8 cellular contexts compared by ENCODE assay signal in genomic region chr19:3184847-3185481, GRCh38. TPM values are rescaled to one million over a fixed set of nuclear protein-coding genes. Genes with fewer than 3 reads are reported as not detected.
DNase-seq lines count a peak whose midpoint lies in the region; ATAC-seq and TF ChIP-seq lines count a peak whose summit lies in the region.

No MANE protein-coding gene starts in this region.

- H3K27me3 ChIP-seq in right cardiac atrium (ENCODE audit: control insufficient read depth, insufficient read depth) (no peaks in the 10 kb centered on the region), gastrocnemius medialis (no peaks in the 10 kb centered on the region)

- no peak for TF ChIP-seq POLR2A in gastrocnemius medialis (IDR thresholded peaks at IDR 0.05)

- DNase-seq in AG09309 (ENCODE audit: low read depth) (peak; percentile 8), RPMI8226 (peak; percentile 74), right cardiac atrium (peak; percentile 77 to 92 (median 85)), gastrocnemius medialis (peak; percentile 63 to 72), occipital lobe (lab: John Stamatoyannopoulos, UW) (no peak)
- peak; percentile 69 for DNase-seq in activated naive CD8-positive, alpha-beta T cell treated with anti-CD3 and anti-CD28 coated beads, Interleukin-2, amount 50 U/mL, for 24 hours

- H3K27ac Mint-ChIP-seq in activated naive CD8-positive, alpha-beta T cell treated with anti-CD3 and anti-CD28 coated beads, Interleukin-2, amount 50 U/mL, for 24 hours = peak overlapping the region; percentile 99

- intact Hi-C loops in right cardiac atrium (cut with DNase I) = no loop called here
- intact Hi-C loops in gastrocnemius medialis (cut with DNase I; ENCODE audit: low total_unique reads) = loop anchor here (1.0 to 10.0 kb wide), 2 partner anchors 150 to 880 kb away; partner anchors contain the start of gene ZBTB7A

- no peaks in the 10 kb centered on the region for H3K36me3 ChIP-seq in gastrocnemius medialis

- H3K27ac ChIP-seq in right cardiac atrium (ENCODE audit: low read length) = no peak overlapping the region
- H3K27ac ChIP-seq in gastrocnemius medialis = peak overlapping the region; percentile 81 to 91 (median 88)

- H3K4me1 ChIP-seq in right cardiac atrium (ENCODE audit: control insufficient read depth, insufficient read depth, low read length) = peaks cover 6% of the 10 kb centered on the region
- peaks cover 4 to 16% of the 10 kb centered on the region in 2 donors for H3K4me1 ChIP-seq in gastrocnemius medialis

- in situ Hi-C loops in gastrocnemius medialis (cut with MboI; ENCODE audit: low sequenced_read_pairs in 4 of 4) = no loop called here

- H3K9me3 ChIP-seq in right cardiac atrium (ENCODE audit: control insufficient read depth, low read length) (no peaks in the 10 kb centered on the region), gastrocnemius medialis (no peaks in the 10 kb centered on the region)

- peak overlapping the region; percentile 61 for H3K4me3 ChIP-seq in AG09309 (ENCODE audit: control insufficient read depth, low read depth, low read length)
- peak overlapping the region; percentile 90 for H3K4me3 ChIP-seq in right cardiac atrium (ENCODE audit: low read length)
- peak overlapping the region; percentile 56 to 81 (median 76) for H3K4me3 ChIP-seq in gastrocnemius medialis

- ATAC-seq in GM19035 (IDR thresholded peaks at IDR 0.05; ENCODE audit: unreplicated experiment) (peak; percentile 28), HG03565 (IDR thresholded peaks at IDR 0.05; ENCODE audit: unreplicated experiment) (peak; percentile 16), right cardiac atrium (peak; percentile 63 to 64), gastrocnemius medialis (peak; percentile 75)
- ATAC-seq in activated naive CD8-positive, alpha-beta T cell treated with anti-CD3 and anti-CD28 coated beads, Interleukin-2, amount 50 U/mL, for 24 hours = peak; percentile 13

- TF ChIP-seq CTCF in AG09309 (IDR thresholded peaks at IDR 0.05; ENCODE audit: control insufficient read depth, insufficient read depth, low read depth, low read length, missing control alignments) (no peak), gastrocnemius medialis (IDR thresholded peaks at IDR 0.05 in 4 of 5, conservative IDR thresholded peaks at IDR 0.05 in 1 of 5) (no peak)

- H3K27me3 Mint-ChIP-seq in activated naive CD8-positive, alpha-beta T cell treated with anti-CD3 and anti-CD28 coated beads, Interleukin-2, amount 50 U/mL, for 24 hours = no peaks in the 10 kb centered on the region

- peaks cover 63% of the 10 kb centered on the region for H3K4me1 Mint-ChIP-seq in activated naive CD8-positive, alpha-beta T cell treated with anti-CD3 and anti-CD28 coated beads, Interleukin-2, amount 50 U/mL, for 24 hours

- peaks cover 29% of the 10 kb centered on the region for H3K36me3 Mint-ChIP-seq in activated naive CD8-positive, alpha-beta T cell treated with anti-CD3 and anti-CD28 coated beads, Interleukin-2, amount 50 U/mL, for 24 hours (ENCODE audit: low read depth)

- H3K9me3 Mint-ChIP-seq in activated naive CD8-positive, alpha-beta T cell treated with anti-CD3 and anti-CD28 coated beads, Interleukin-2, amount 50 U/mL, for 24 hours = no peaks in the 10 kb centered on the region

- 13% methylated on average over 14 of the region's 14 CpGs for WGBS in right cardiac atrium

- peak overlapping the region; percentile 95 for H3K4me3 Mint-ChIP-seq in activated naive CD8-positive, alpha-beta T cell treated with anti-CD3 and anti-CD28 coated beads, Interleukin-2, amount 50 U/mL, for 24 hours

RNA-seq across cellular contexts. Expression of gene NCLN, which starts 0.8 kb away (rescaled TPM):
- total RNA-seq in right cardiac atrium (10 to 100 TPM; 25.8 to 36.6 (median 27.9) TPM), gastrocnemius medialis (10 to 100 TPM; 18.2 to 54.4 (median 43.1) TPM), occipital lobe (11.9 TPM)
- 20.3 TPM for polyA plus RNA-seq in right cardiac atrium

RNA-seq across cellular contexts. Expression of gene S1PR4, which starts 6.4 kb away (rescaled TPM):
- total RNA-seq in right cardiac atrium (under 1 TPM; 0.33 to 0.96 (median 0.74) TPM), gastrocnemius medialis (1 to 10 TPM in 2 of 4 donors, under 1 TPM in 2; 0.87 to 3.4 (median 0.97) TPM), occipital lobe (0.16 TPM)
- 0.97 TPM for polyA plus RNA-seq in right cardiac atrium

RNA-seq across cellular contexts. Expression of gene CELF5, which starts 39.5 kb away (rescaled TPM):
- total RNA-seq in right cardiac atrium = under 1 TPM in 2 of 4 donors, not detected in 2; 0.14 to 0.20 TPM
- polyA plus RNA-seq in right cardiac atrium = not detected
- total RNA-seq in gastrocnemius medialis = not detected
- 51.6 TPM for total RNA-seq in occipital lobe

RNA-seq across cellular contexts. Expression of gene GNA15, which starts 49.1 kb away (rescaled TPM):
- total RNA-seq in right cardiac atrium (1 to 10 TPM; 1.8 to 2.5 (median 2.1) TPM), gastrocnemius medialis (1 to 10 TPM in 1 of 4 donors, under 1 TPM in 3; 0.51 to 1.2 (median 0.81) TPM), occipital lobe (1.9 TPM)
- polyA plus RNA-seq in right cardiac atrium = 1.00 TPM

Comparison
In these comparisons a context has a peak if more than half of its experiments do, and no peak if none do; other contexts are left out.
1. ATAC-seq: peak in every context shown above with its lines; median percentile 75 in gastrocnemius medialis; 64 in right cardiac atrium; 28 in GM19035; 16 in HG03565; 13 in activated naive CD8-positive, alpha-beta T cell treated with anti-CD3 and anti-CD28 coated beads, Interleukin-2, amount 50 U/mL, for 24 hours.
2. RNA of gene CELF5, which starts 39.5 kb away (total RNA-seq): 51.6 TPM in occipital lobe (single experiment); 0.14 to 0.20 TPM in right cardiac atrium and not detected in gastrocnemius medialis; every median in the first group is over 10 times any median in the second.
3. Peak in every context shown above with its lines, with median percentiles within 50 percentile points of each other: H3K4me3 ChIP-seq.